In genomic region chr11:9384535-9385287, GRCh38 we compare ENCODE assay signal across 8 cellular contexts. TPM values are rescaled to one million over a fixed set of nuclear protein-coding genes. Genes with fewer than 3 reads are reported as not detected.
A peak's percentile ranks its signal among the peaks of the same experiment; 100 is the strongest.
DNase-seq lines count a peak whose midpoint lies in the region; ATAC-seq and TF ChIP-seq lines count a peak whose summit lies in the region.

IPO7 (plus strand) TSS chr11:9384652; CDS start chr11:9384764, 112 bp downstream.

- peaks cover 29% of the 10 kb centered on the region for H3K4me1 ChIP-seq in cardiac muscle cell (ENCODE audit: low read depth)

- H3K4me1 Mint-ChIP-seq in type B pancreatic cell (ENCODE audit: unreplicated experiment) = peaks cover 27% of the 10 kb centered on the region

- H3K9me3 Mint-ChIP-seq in type B pancreatic cell = peaks cover 4% of the 10 kb centered on the region

- H3K27me3 ChIP-seq in cardiac muscle cell = no peaks in the 10 kb centered on the region

- no peaks in the 10 kb centered on the region for H3K9me3 ChIP-seq in cardiac muscle cell (ENCODE audit: low read depth)

- peak within 1 kb of the TSS; percentile 93 for H3K27ac Mint-ChIP-seq in type B pancreatic cell

- peak; percentile 92 for TF ChIP-seq POLR2A in NB4 (IDR thresholded peaks at IDR 0.05; ENCODE audit: extremely low read depth, insufficient read length)

- ATAC-seq in HG02571 (IDR thresholded peaks at IDR 0.05; ENCODE audit: unreplicated experiment) = peak; percentile 87

- peak; percentile 17 for TF ChIP-seq CTCF in GM10266 (IDR thresholded peaks at IDR 0.05; ENCODE audit: control insufficient read depth, insufficient read depth, low read depth, missing control alignments)
- no peak for TF ChIP-seq CTCF in NB4 (IDR thresholded peaks at IDR 0.05; ENCODE audit: low read depth, low read length)
- peak; percentile 32 for TF ChIP-seq CTCF in cardiac muscle cell (IDR thresholded peaks at IDR 0.05; ENCODE audit: low read depth, low read length)
- peak; percentile 45 for TF ChIP-seq CTCF in type B pancreatic cell (conservative IDR thresholded peaks at IDR 0.05)

- H3K4me3 Mint-ChIP-seq in type B pancreatic cell = peak within 1 kb of the TSS; percentile 95

- no peaks in the 10 kb centered on the region for H3K36me3 ChIP-seq in cardiac muscle cell

- H3K27ac ChIP-seq in cardiac muscle cell = peak within 1 kb of the TSS; percentile 91

- DNase-seq in GM10266 (ENCODE audit: extremely low spot score) (peak; percentile 92), NB4 (ENCODE audit: low read depth) (peak; percentile 96), SW 1271 (lab: John Stamatoyannopoulos, UW) (peak; percentile 71 to 88), cardiac muscle cell (ENCODE audit: low read depth in 1 of 2, low spot score in 1 of 2) (peak; percentile 92 to 94), pons (ENCODE audit: low spot score) (peak; percentile 93), type B pancreatic cell (ENCODE audit: extremely low spot score, unreplicated experiment) (peak; percentile 88)
- peak; percentile 81 for DNase-seq in activated naive CD8-positive, alpha-beta T cell treated with anti-CD3 and anti-CD28 coated beads, Interleukin-2, amount 50 U/mL, for 16 hours (ENCODE audit: low read depth, low spot score)

- H3K4me3 ChIP-seq in NB4 (ENCODE audit: low read depth, low read length) = peak within 1 kb of the TSS; percentile 100
- peak within 1 kb of the TSS; percentile 44 for H3K4me3 ChIP-seq in cardiac muscle cell

- H3K27me3 Mint-ChIP-seq in type B pancreatic cell = no peaks in the 10 kb centered on the region

- H3K36me3 Mint-ChIP-seq in type B pancreatic cell = peaks cover 18% of the 10 kb centered on the region

RNA-seq across cellular contexts. Expression of gene IPO7, which starts in this region (rescaled TPM):
- 88.3 and 103 TPM in 2 replicates for total RNA-seq in cardiac muscle cell
- 10.1 and 11.2 TPM in 2 replicates for polyA plus RNA-seq in cardiac muscle cell
- 137 and 159 TPM in 2 replicates for total RNA-seq in type B pancreatic cell (ENCODE audit: low replicate concordance)

Comparison
In these comparisons a context has a peak if more than half of its experiments do, and no peak if none do; other contexts are left out.
1. Peak in every context shown above with its lines: DNase-seq, ATAC-seq, H3K4me3 ChIP-seq and H3K27ac ChIP-seq.